ENCODE assay signal across 8 cellular contexts in genomic region chr1:156499194-156499702, GRCh38. TPM values are rescaled to one million over a fixed set of nuclear protein-coding genes. Genes with fewer than 3 reads are reported as not detected.
A peak's percentile ranks its signal among the peaks of the same experiment; 100 is the strongest.
DNase-seq lines count a peak whose midpoint lies in the region; ATAC-seq, FAIRE-seq and TF ChIP-seq lines count a peak whose summit lies in the region.

No MANE protein-coding gene starts in this region.

- H3K4ac ChIP-seq in mesenchymal stem cell (ENCODE audit: low read depth in 1 of 2, low read length in 2 of 2) = peak overlapping the region in 1 of 2 experiments; percentile 54

- TF ChIP-seq CTCF in A549 (IDR thresholded peaks at IDR 0.05) (no peak), HFFc6 (IDR thresholded peaks at IDR 0.05) (no peak), body of pancreas (IDR thresholded peaks at IDR 0.05) (no peak), vagina (IDR thresholded peaks at IDR 0.05) (no peak)

- intact Hi-C loops in body of pancreas (cut with DNase I) (no loop called here), vagina (cut with DNase I) (no loop called here)

- ATAC-seq in A549 (no peak), body of pancreas (no peak), GM21515 (IDR thresholded peaks at IDR 0.05; ENCODE audit: unreplicated experiment) (no peak), HG02588 (IDR thresholded peaks at IDR 0.05; ENCODE audit: unreplicated experiment) (no peak)

- TF ChIP-seq POLR2A in A549 (IDR thresholded peaks at IDR 0.05; ENCODE audit: low read length) (no peak), body of pancreas (IDR thresholded peaks at IDR 0.05) (peak in 1 of 3 donors; percentile 35), vagina (IDR thresholded peaks at IDR 0.05) (no peak)

- H2BK120ac ChIP-seq in mesenchymal stem cell (ENCODE audit: low read depth, low read length) = peak overlapping the region; percentile 42

- peak overlapping the region in 1 of 2 experiments; percentile 97 for H3K14ac ChIP-seq in mesenchymal stem cell (ENCODE audit: low read length in 2 of 2)

- H2AK5ac ChIP-seq in mesenchymal stem cell (ENCODE audit: low read length, severe bottlenecking) = peak overlapping the region; percentile 51

- TF ChIP-seq RAD21 in A549 (conservative IDR thresholded peaks at IDR 0.05 in 1 of 2, IDR thresholded peaks at IDR 0.05 in 1 of 2) = no peak

- H3K27me3 Mint-ChIP-seq in HFFc6 (ENCODE audit: insufficient read depth) = peaks cover 2% of the 10 kb centered on the region

- H3K4me2 ChIP-seq in A549 (peak overlapping the region; percentile 96), mesenchymal stem cell (ENCODE audit: low read length, poor library complexity, severe bottlenecking) (peak overlapping the region; percentile 98)

- H3K27me3 ChIP-seq in body of pancreas (no peaks in the 10 kb centered on the region), mesenchymal stem cell (ENCODE audit: control insufficient read depth in 1 of 2, insufficient read depth in 1 of 2, low read length in 2 of 2) (no peaks in the 10 kb centered on the region), vagina (no peaks in the 10 kb centered on the region)

- H4K91ac ChIP-seq in mesenchymal stem cell (ENCODE audit: low read length) = no peak overlapping the region

- peak overlapping the region; percentile 54 to 60 for H3K18ac ChIP-seq in mesenchymal stem cell (ENCODE audit: low read depth in 1 of 2, low read length in 2 of 2)

- POLR2A ChIA-PET in A549 (lab: Yijun Ruan, JAX) = interaction anchor here (0.6 to 8.6 kb wide), 4 partner anchors 11 to 93 kb away, joined by 3 to 130 read pairs (median 4); partner anchors contain the start of gene NAXE

- H3K4me1 Mint-ChIP-seq in HFFc6 (ENCODE audit: low read depth) = peaks cover 70% of the 10 kb centered on the region

- H2AFZ ChIP-seq in mesenchymal stem cell (ENCODE audit: low read depth, low read length) = no peak overlapping the region

- H3K9me3 Mint-ChIP-seq in HFFc6 = no peaks in the 10 kb centered on the region

- TF ChIP-seq EP300 in A549 (IDR thresholded peaks at IDR 0.05) = no peak

- peak overlapping the region; percentile 98 for H3K4me3 ChIP-seq in A549
- H3K4me3 ChIP-seq in body of pancreas = peak overlapping the region; percentile 81 to 91
- H3K4me3 ChIP-seq in mesenchymal stem cell (ENCODE audit: insufficient read depth in 1 of 2, low read depth in 1 of 2, low read length in 2 of 2) = peak overlapping the region; percentile 87 to 92
- H3K4me3 ChIP-seq in vagina = peak overlapping the region; percentile 84 to 96

- peaks cover 5% of the 10 kb centered on the region for H3K79me1 ChIP-seq in mesenchymal stem cell (replicated peaks; ENCODE audit: low read length, poor library complexity, severe bottlenecking)

- H3K27ac ChIP-seq in A549 (peak overlapping the region; percentile 98 to 100), body of pancreas (peak overlapping the region; percentile 99 to 100 (median 100)), mesenchymal stem cell (ENCODE audit: low read length, poor library complexity, severe bottlenecking) (peak overlapping the region; percentile 25), vagina (peak overlapping the region; percentile 99)

- no peak for FAIRE-seq in A549 (lab: Jason Lieb, UNC)

- peak overlapping the region; percentile 97 for H3K9ac ChIP-seq in mesenchymal stem cell (ENCODE audit: low read length)

- peaks cover 75% of the 10 kb centered on the region for H3K4me1 ChIP-seq in A549
- H3K4me1 ChIP-seq in body of pancreas = peaks cover 79% of the 10 kb centered on the region
- H3K4me1 ChIP-seq in mesenchymal stem cell (ENCODE audit: control insufficient read depth, insufficient read depth, low read depth, low read length) = peaks cover 55% of the 10 kb centered on the region
- H3K4me1 ChIP-seq in vagina = peaks cover 79% of the 10 kb centered on the region

- WGBS in A549 (ENCODE audit: missing lambda C conversion rate) = 0% methylated on average over 8 of the region's 10 CpGs
- 0% methylated on average over 7 to 10 of the region's 10 CpGs for WGBS in body of pancreas, 2 donors
- WGBS in mesenchymal stem cell = 4% methylated on average over 8 of the region's 10 CpGs

- DNase-seq in A549 (ENCODE audit: low read depth in 1 of 2, low spot score in 1 of 2) (peak in 1 of 2 experiments; percentile 34), HFFc6 (no peak), body of pancreas (no peak), mesenchymal stem cell (peak; percentile 57), vagina (ENCODE audit: extremely low spot score in 2 of 2) (no peak), LoVo (ENCODE audit: low spot score) (no peak)

- no peak overlapping the region for H4K8ac ChIP-seq in mesenchymal stem cell (ENCODE audit: low read length)

- H3K23ac ChIP-seq in mesenchymal stem cell (ENCODE audit: low read length in 2 of 2) = no peak overlapping the region

- H3K36me3 ChIP-seq in body of pancreas (replicated peaks in 1 of 2; ENCODE audit: insufficient read depth in 1 of 2, low read depth in 2 of 2) = no peaks in the 10 kb centered on the region
- H3K36me3 ChIP-seq in mesenchymal stem cell (ENCODE audit: control insufficient read depth in 1 of 2, insufficient read depth in 2 of 2, low read depth in 1 of 2, low read length in 2 of 2) = peaks cover 9 to 12% of the 10 kb centered on the region in 2 experiments
- H3K36me3 ChIP-seq in vagina = no peaks in the 10 kb centered on the region

- H3K9me3 ChIP-seq in A549 (no peaks in the 10 kb centered on the region), body of pancreas (no peaks in the 10 kb centered on the region), mesenchymal stem cell (ENCODE audit: control insufficient read depth, low read length) (no peaks in the 10 kb centered on the region), vagina (no peaks in the 10 kb centered on the region)

- peak overlapping the region in 1 of 2 experiments; percentile 26 for H2BK12ac ChIP-seq in mesenchymal stem cell (ENCODE audit: low read length in 2 of 2)

- CTCF ChIA-PET in A549 (lab: Yijun Ruan, JAX) = interaction anchor here (0.9 to 31.7 kb wide), 8 partner anchors 9 to 114 kb away, joined by 3 to 474 read pairs (median 14); no protein-coding TSS in a partner anchor

- H2BK5ac ChIP-seq in mesenchymal stem cell (ENCODE audit: low read depth, low read length, poor library complexity, severe bottlenecking) = no peak overlapping the region

- peak overlapping the region; percentile 88 for H3K4me3 Mint-ChIP-seq in HFFc6

- peak overlapping the region; percentile 71 for H3K27ac Mint-ChIP-seq in HFFc6

- H3K36me3 Mint-ChIP-seq in HFFc6 (ENCODE audit: low read depth) = peaks cover 9% of the 10 kb centered on the region; the same call in 1 of the 2 replicates

- no peak overlapping the region for H2BK15ac ChIP-seq in mesenchymal stem cell (ENCODE audit: low read depth, poor library complexity, severe bottlenecking)

TF ChIP-seq in A549, 52 proteins besides CTCF, POLR2A, EP300 and RAD21:
- no peak for TF ChIP-seq ELK1 (IDR thresholded peaks at IDR 0.05; ENCODE audit: low read depth, low read length)
- TF ChIP-seq MAX (IDR thresholded peaks at IDR 0.05) = peak; percentile 10; the same call in 1 of the 2 replicates
- 0 out of 2 replicates have a peak, but pooled peaks have one; percentile 3 for TF ChIP-seq GATA3 (IDR thresholded peaks at IDR 0.05; ENCODE audit: borderline replicate concordance)
- no peak for TF ChIP-seq HES2 (IDR thresholded peaks at IDR 0.05)

RNA-seq across cellular contexts. Expression of gene MEF2D, which starts 1.3 kb away (rescaled TPM):
- 16.8 and 20.8 TPM in 2 replicates for polyA plus RNA-seq in A549 (2011; rRNA removed)
- polyA plus RNA-seq in A549 (2012; cell fraction: cytosol; rRNA removed) = 24.1 and 35.9 TPM in 2 replicates
- polyA plus RNA-seq in A549 (2012; cell fraction: nucleus; rRNA removed) = 93.8 and 94.5 TPM in 2 replicates
- polyA plus RNA-seq in A549 (2017; fragmentation: RNase III; extraction: RNeasy Plus Mini Kit Qiagen cat#74134 plus additional on column Dnase treatment) = 20.7 to 23.4 TPM (median 22.8 TPM) in 3 replicates
- polyA minus RNA-seq in A549 (2011; rRNA and poly(A)+ RNA removed) = 22.8 and 26.8 TPM in 2 replicates
- total RNA-seq in HFFc6 (2021; fragmentation: NEBNext Ultra II Directional; extraction: Animal tissue kit (Norgen Biotek cat#: 25700)) = 10 to 100 TPM; 50.0 to 60.1 (median 56.8) TPM
- 10 to 100 TPM; 15.6 to 18.1 TPM for total RNA-seq in body of pancreas
- polyA plus RNA-seq in mesenchymal stem cell (2013, experiment 1 of 2) = 38.6 TPM
- 34.2 TPM for polyA plus RNA-seq in mesenchymal stem cell (2013, experiment 2 of 2)
- total RNA-seq in vagina = 33.9 TPM

Comparison
In these comparisons a context has a peak if more than half of its experiments do, and no peak if none do; other contexts are left out.
1. H3K27ac ChIP-seq: peak in every context shown above with its lines; median percentile 100 in body of pancreas; 99 in A549; 99 in vagina; 25 in mesenchymal stem cell.